8 cellular contexts compared by ENCODE assay signal in genomic region chr2:194166818-194167217, GRCh38.
DNase-seq lines count a peak whose midpoint lies in the region; ATAC-seq and TF ChIP-seq lines count a peak whose summit lies in the region.

No MANE protein-coding gene starts in this region.

- no TSS peak for BruUV-seq in Panc1 (replicated peaks; lab: Mats Ljungman, UMichigan)

- CTCF ChIA-PET in Panc1 (lab: Charles Lee), result no interaction called here

- in situ Hi-C loops in Panc1 (cut with HindIII; ENCODE audit: low pct_unique_long_range_greater_than_20kb, low sequenced_read_pairs), result no loop called here

- DNase-seq in DMS53 treated with DMSO at 0.1 percent for 48 hours (lab: John Stamatoyannopoulos, UW; ENCODE audit: unreplicated experiment), result peak; percentile 70
- DNase-seq in Panc1 (ENCODE audit: low read depth, low spot score), result no peak
- DNase-seq in fibroblast of the conjunctiva (ENCODE audit: low read depth), result peak; percentile 12
- no peak for DNase-seq in upper lobe of right lung
- DNase-seq in Ammon's horn (ENCODE audit: low spot score), result no peak

- TF ChIP-seq CTCF in Panc1 (IDR thresholded peaks at IDR 0.05) (peak; percentile 43; the same call in 1 of the 2 replicates), upper lobe of right lung (IDR thresholded peaks at IDR 0.05) (peak; percentile 40)

- POLR2A ChIA-PET in Panc1 (lab: Charles Lee), result no interaction called here

- H3K36me3 ChIP-seq in Panc1 (ENCODE audit: control insufficient read depth, insufficient read depth, low read length) (no peaks in the 10 kb centered on the region), upper lobe of right lung (no peaks in the 10 kb centered on the region)

- ATAC-seq in GM19467 (IDR thresholded peaks at IDR 0.05; ENCODE audit: unreplicated experiment) (peak; percentile 90), HG03469 (IDR thresholded peaks at IDR 0.05; ENCODE audit: unreplicated experiment) (peak; percentile 86), Panc1 (no peak), upper lobe of right lung (peak; percentile 41), GM21390 (IDR thresholded peaks at IDR 0.05; ENCODE audit: unreplicated experiment) (no peak)

- intact Hi-C loops in Panc1 (cut with micrococcal nuclease; ENCODE audit: unreplicated experiment), result loop anchor here (2.0 kb wide), 1 partner anchor 1152 kb away; no protein-coding TSS in a partner anchor
- intact Hi-C loops in upper lobe of right lung (cut with DNase I), result no loop called here

- H3K4me3 ChIP-seq in Panc1 (ENCODE audit: low read depth in 2 of 2, low read length in 2 of 2) (no peak overlapping the region), upper lobe of right lung (no peak overlapping the region)

- H3K4me1 ChIP-seq in Panc1 (ENCODE audit: control insufficient read depth, insufficient read depth, low read length) (no peaks in the 10 kb centered on the region), upper lobe of right lung (no peaks in the 10 kb centered on the region)

- H3K27me3 ChIP-seq in Panc1 (ENCODE audit: control insufficient read depth, insufficient read depth, low read length), result no peaks in the 10 kb centered on the region
- no peaks in the 10 kb centered on the region for H3K27me3 ChIP-seq in upper lobe of right lung

- H3K9me3 ChIP-seq in Panc1 (ENCODE audit: control insufficient read depth, insufficient read depth, low read depth, low read length) (no peaks in the 10 kb centered on the region), upper lobe of right lung (no peaks in the 10 kb centered on the region)

- H3K27ac ChIP-seq in Panc1 (ENCODE audit: low read length) (no peak overlapping the region), upper lobe of right lung (no peak overlapping the region)

Comparison
In these comparisons a context has a peak if more than half of its experiments do, and no peak if none do; other contexts are left out.
1. DNase-seq: peak in DMS53 treated with DMSO at 0.1 percent for 48 hours (single experiment) and fibroblast of the conjunctiva (single experiment); none in Panc1 (single experiment), upper lobe of right lung (single experiment) and Ammon's horn (single experiment).
2. ATAC-seq: peak in GM19467 (single experiment), HG03469 (single experiment) and upper lobe of right lung (single experiment); none in Panc1 (single experiment) and GM21390 (single experiment).